In the genomic region with DNA sequence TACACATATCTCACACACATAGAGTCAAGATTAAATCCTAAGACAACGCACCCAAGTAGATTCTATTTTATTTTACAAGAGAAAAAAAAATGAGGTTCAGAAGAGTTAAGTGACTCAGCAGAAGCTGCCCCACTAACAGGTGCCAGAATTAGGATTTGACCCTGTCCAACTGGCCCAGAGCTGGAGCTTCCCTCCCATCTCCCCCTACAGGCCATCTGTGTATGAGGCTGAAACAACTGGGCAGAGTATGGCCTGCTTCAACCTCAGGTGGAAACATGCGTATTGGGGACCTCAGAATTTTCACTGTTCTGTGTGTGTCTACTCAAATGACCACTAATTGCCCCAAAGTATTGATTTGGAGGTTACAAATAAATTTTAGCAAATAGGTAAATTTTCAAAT, we compare ENCODE assay signal across 11 cellular contexts. TPM values are rescaled to one million over a fixed set of nuclear protein-coding genes. Genes with fewer than 3 reads are reported as not detected.
DNase-seq lines count a peak whose midpoint lies in the region; ATAC-seq and TF ChIP-seq lines count a peak whose summit lies in the region.
"Had no signal": no experiment of that assay in that cellular context is flagged by ENCODE, and none has a peak within 500 bp of the region (broad histone marks: within the 10 kb centered on the region; RNA-seq: fewer than 3 reads in every experiment).

No MANE protein-coding gene starts in this region.

- H3K4me1 ChIP-seq in GM23248 (ENCODE audit: insufficient read depth) = no peaks in the 10 kb centered on the region
- H3K4me1 ChIP-seq in left ventricle myocardium inferior = no peaks in the 10 kb centered on the region

- H4K20me1 ChIP-seq in GM23248 (ENCODE audit: insufficient read depth) = no peaks in the 10 kb centered on the region

- no peak overlapping the region for H2AFZ ChIP-seq in GM23248

- ATAC-seq in SK-N-SH treated with all-trans-retinoic acid at 6 μM for 48 hours (peak; percentile 75; the same call in 2 of the 3 replicates), HG03108 (IDR thresholded peaks at IDR 0.05; ENCODE audit: unreplicated experiment) (no peak)

- H3K36me3 ChIP-seq in GM23248 (ENCODE audit: low read depth) = no peaks in the 10 kb centered on the region
- H3K36me3 ChIP-seq in left ventricle myocardium inferior = no peaks in the 10 kb centered on the region

- no peaks in the 10 kb centered on the region for H3K9me2 ChIP-seq in GM23248 (ENCODE audit: insufficient read depth)

- H3K79me2 ChIP-seq in GM23248 (ENCODE audit: insufficient read depth) = no peaks in the 10 kb centered on the region

- H3K9me3 ChIP-seq in GM23248 (ENCODE audit: low read depth) (no peaks in the 10 kb centered on the region), left ventricle myocardium inferior (replicated peaks) (no peaks in the 10 kb centered on the region)

- CTCF ChIA-PET in AG04449 (lab: Yijun Ruan, JAX) = interaction anchor here (0.9 to 1.6 kb wide), 5 partner anchors 10 to 422 kb away, joined by 4 to 5 read pairs (median 5); no protein-coding TSS in a partner anchor

- in situ Hi-C loops in GM23248 (cut with MboI) = no loop called here

- peak; percentile 48 for TF ChIP-seq CTCF in AG04449 (IDR thresholded peaks at IDR 0.05; ENCODE audit: insufficient read depth, low read length, missing control alignments)
- TF ChIP-seq CTCF in left ventricle myocardium inferior (IDR thresholded peaks at IDR 0.05; ENCODE audit: borderline replicate concordance) = peak; percentile 52

- no peaks in the 10 kb centered on the region for H3K27me3 ChIP-seq in GM23248 (replicated peaks; ENCODE audit: insufficient read depth)
- no peaks in the 10 kb centered on the region for H3K27me3 ChIP-seq in left ventricle myocardium inferior (ENCODE audit: low read depth)

- no peak overlapping the region for H3K4me3 ChIP-seq in AG04449 (ENCODE audit: low read depth, low read length)
- H3K4me3 ChIP-seq in GM23248 = no peak overlapping the region
- H3K4me3 ChIP-seq in left ventricle myocardium inferior = no peak overlapping the region

- DNase-seq in AG04449 (ENCODE audit: low read depth, low spot score) = no peak
- peak; percentile 40 for DNase-seq in GM23248
- no peak for DNase-seq in left ventricle myocardium inferior
- no peak for DNase-seq in HPDE6-E6E7 (ENCODE audit: extremely low spot score)
- no peak for DNase-seq in stimulated activated CD4-positive, alpha-beta T cell treated with anti-CD3 and anti-CD28 coated beads, Interleukin-15, amount 100 ng/mL, for 24 hours
- no peak for DNase-seq in NCI-H2196 (lab: John Stamatoyannopoulos, UW; ENCODE audit: unreplicated experiment)
- DNase-seq: activated B cell treated with CpG ODN at 0.5 μM for 24 hours, cerebellar nuclear complex, NCI-H1092 treated with DMSO at 0.1 percent for 48 hours had no signal

- 100% methylated on average over 2 of the region's 2 CpGs for WGBS in GM23248 (ENCODE audit: low coverage in 1 of 2, low lambda C conversion rate in 2 of 2, missing lambda C conversion rate in 2 of 2), 2 experiments

- no peak overlapping the region for H3K9ac ChIP-seq in GM23248

- intact Hi-C loops in left ventricle myocardium inferior (cut with micrococcal nuclease) = no loop called here

- H3F3A ChIP-seq in GM23248 (ENCODE audit: insufficient read depth) = no peaks in the 10 kb centered on the region

- POLR2A ChIA-PET in AG04449 (lab: Yijun Ruan, JAX) = no interaction called here

- no peak overlapping the region for H3K4me2 ChIP-seq in GM23248 (ENCODE audit: unreplicated experiment)

- H3K27ac ChIP-seq in GM23248 (no peak overlapping the region), left ventricle myocardium inferior (replicated peaks) (no peak overlapping the region)

TF ChIP-seq in SK-N-SH treated with all-trans-retinoic acid at 6 μM for 48 hours, 23 proteins besides CTCF, POLR2A, EP300 and RAD21:
- no peak for TF ChIP-seq GLIS3 (CRISPR knock-in tag; IDR thresholded peaks at IDR 0.05)
- TF ChIP-seq ESRRG (CRISPR knock-in tag; IDR thresholded peaks at IDR 0.05) = no peak
- TF ChIP-seq TOX (CRISPR knock-in tag; IDR thresholded peaks at IDR 0.05; ENCODE audit: borderline replicate concordance) = no peak
- no peak for TF ChIP-seq ZFP3 (CRISPR knock-in tag; IDR thresholded peaks at IDR 0.05)
- no peak for TF ChIP-seq POU6F1 (CRISPR knock-in tag; IDR thresholded peaks at IDR 0.05; ENCODE audit: borderline replicate concordance, low read depth)
- no peak for TF ChIP-seq BACH2 (CRISPR knock-in tag; IDR thresholded peaks at IDR 0.05; ENCODE audit: borderline replicate concordance)
- no peak for TF ChIP-seq ARNTL (CRISPR knock-in tag; IDR thresholded peaks at IDR 0.05; ENCODE audit: borderline replicate concordance, low read depth)
- TF ChIP-seq, protein P1, sequence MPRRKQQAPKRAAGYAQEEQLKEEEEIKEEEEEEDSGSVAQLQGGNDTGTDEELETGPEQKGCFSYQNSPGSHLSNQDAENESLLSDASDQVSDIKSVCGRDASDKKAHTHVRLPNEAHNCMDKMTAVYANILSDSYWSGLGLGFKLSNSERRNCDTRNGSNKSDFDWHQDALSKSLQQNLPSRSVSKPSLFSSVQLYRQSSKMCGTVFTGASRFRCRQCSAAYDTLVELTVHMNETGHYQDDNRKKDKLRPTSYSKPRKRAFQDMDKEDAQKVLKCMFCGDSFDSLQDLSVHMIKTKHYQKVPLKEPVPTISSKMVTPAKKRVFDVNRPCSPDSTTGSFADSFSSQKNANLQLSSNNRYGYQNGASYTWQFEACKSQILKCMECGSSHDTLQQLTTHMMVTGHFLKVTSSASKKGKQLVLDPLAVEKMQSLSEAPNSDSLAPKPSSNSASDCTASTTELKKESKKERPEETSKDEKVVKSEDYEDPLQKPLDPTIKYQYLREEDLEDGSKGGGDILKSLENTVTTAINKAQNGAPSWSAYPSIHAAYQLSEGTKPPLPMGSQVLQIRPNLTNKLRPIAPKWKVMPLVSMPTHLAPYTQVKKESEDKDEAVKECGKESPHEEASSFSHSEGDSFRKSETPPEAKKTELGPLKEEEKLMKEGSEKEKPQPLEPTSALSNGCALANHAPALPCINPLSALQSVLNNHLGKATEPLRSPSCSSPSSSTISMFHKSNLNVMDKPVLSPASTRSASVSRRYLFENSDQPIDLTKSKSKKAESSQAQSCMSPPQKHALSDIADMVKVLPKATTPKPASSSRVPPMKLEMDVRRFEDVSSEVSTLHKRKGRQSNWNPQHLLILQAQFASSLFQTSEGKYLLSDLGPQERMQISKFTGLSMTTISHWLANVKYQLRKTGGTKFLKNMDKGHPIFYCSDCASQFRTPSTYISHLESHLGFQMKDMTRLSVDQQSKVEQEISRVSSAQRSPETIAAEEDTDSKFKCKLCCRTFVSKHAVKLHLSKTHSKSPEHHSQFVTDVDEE (CRISPR knock-in tag; IDR thresholded peaks at IDR 0.05) = no peak
- TF ChIP-seq ZC3H10 (CRISPR knock-in tag; IDR thresholded peaks at IDR 0.05) = no peak
- no peak for TF ChIP-seq CSRNP3 (CRISPR knock-in tag; IDR thresholded peaks at IDR 0.05)
- TF ChIP-seq SNAI2 (CRISPR knock-in tag; IDR thresholded peaks at IDR 0.05) = no peak
- TF ChIP-seq ZFP30 (CRISPR knock-in tag; IDR thresholded peaks at IDR 0.05) = no peak
- TF ChIP-seq RARB (CRISPR knock-in tag; IDR thresholded peaks at IDR 0.05) = no peak
- TF ChIP-seq ZNF70 (CRISPR knock-in tag; IDR thresholded peaks at IDR 0.05) = no peak

RNA-seq across cellular contexts. Expression of gene PSMG1, which starts 29.9 kb away (rescaled TPM):
- 40.7 and 64.7 TPM in 2 replicates for total RNA-seq in GM23248 (2014; rRNA removed; shearing (Covaris generic))
- 88.0 and 99.2 TPM in 2 replicates for polyA plus RNA-seq in GM23248 (2016; fragmentation: Nextera tagmentation; extraction: Ambion mirVana)
- 20.7 TPM for total RNA-seq in left ventricle myocardium inferior
